ENCODE assay signal across 19 cellular contexts in the genomic region with DNA sequence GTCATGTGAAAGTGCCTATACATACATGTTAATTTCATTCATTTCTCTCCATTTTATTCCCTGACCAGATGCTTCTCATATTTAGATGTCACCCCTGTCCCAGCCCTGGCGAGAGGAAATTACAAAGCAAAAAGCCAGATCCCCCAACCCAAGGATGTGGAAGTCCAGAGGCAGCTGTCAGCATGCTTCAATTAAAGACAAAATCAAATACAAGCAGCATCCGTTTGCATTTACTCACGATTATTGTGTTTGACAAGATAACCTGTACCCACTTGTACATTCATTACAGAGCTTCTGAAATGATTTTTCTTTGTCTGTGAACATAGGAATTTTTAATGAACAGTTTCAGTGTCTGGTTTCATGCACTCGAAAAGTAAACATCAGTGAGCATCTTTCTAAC.
DNase-seq lines count a peak whose midpoint lies in the region; ATAC-seq and TF ChIP-seq lines count a peak whose summit lies in the region.
"Had no signal": no experiment of that assay in that cellular context is flagged by ENCODE, and none has a peak within 500 bp of the region (broad histone marks: within the 10 kb centered on the region; RNA-seq: fewer than 3 reads in every experiment).

No MANE protein-coding gene starts in this region.

- TF ChIP-seq CTCF in BE2C (IDR thresholded peaks at IDR 0.05; ENCODE audit: low read depth, low read length) (no peak), osteocyte (IDR thresholded peaks at IDR 0.05) (no peak)

- ATAC-seq in HG03469 (IDR thresholded peaks at IDR 0.05; ENCODE audit: unreplicated experiment): no peak

- H3K27me3 ChIP-seq in BE2C: no peaks in the 10 kb centered on the region
- H3K27me3 ChIP-seq: MG63 had no signal

- DNase-seq in NCI-H510A treated with DMSO at 0.1 percent for 48 hours (lab: John Stamatoyannopoulos, UW) (peak; percentile 10), NCI-H510A (lab: John Stamatoyannopoulos, UW) (no peak), BE2C (peak; percentile 18), NCI-H146 treated with DMSO at 0.1 percent for 48 hours (lab: John Stamatoyannopoulos, UW; ENCODE audit: unreplicated experiment) (peak; percentile 58), SK-N-DZ (ENCODE audit: low spot score) (peak; percentile 86), osteocyte (ENCODE audit: extremely low spot score, unreplicated experiment) (no peak), Ammon's horn (ENCODE audit: low spot score) (no peak)
- DNase-seq: Calu3, DMS79, HCEC 1CT, IMR-90, Karpas-422, MG63, NCI-H1092 treated with DMSO at 0.1 percent for 48 hours, NCI-H187 treated with DMSO at 0.1 percent for 48 hours, OCI-M1, RPMI8226, T-helper 1 cell had no signal

- no peaks in the 10 kb centered on the region for H3K36me3 Mint-ChIP-seq in osteocyte (ENCODE audit: unreplicated experiment)

- H3K36me3 ChIP-seq in BE2C: no peaks in the 10 kb centered on the region
- H3K36me3 ChIP-seq: MG63 had no signal

- H3K4me3 ChIP-seq in BE2C (ENCODE audit: low read depth, low read length): no peak overlapping the region
- H3K4me3 ChIP-seq: MG63 had no signal

- H3K9me3 Mint-ChIP-seq in osteocyte (ENCODE audit: unreplicated experiment): no peaks in the 10 kb centered on the region

- H3K27ac Mint-ChIP-seq in osteocyte (ENCODE audit: unreplicated experiment): no peak overlapping the region

- no peak overlapping the region for H3K4me3 Mint-ChIP-seq in osteocyte (ENCODE audit: unreplicated experiment)

- peaks cover 6% of the 10 kb centered on the region for H3K4me1 ChIP-seq in BE2C

- peaks cover 42% of the 10 kb centered on the region for H3K4me1 Mint-ChIP-seq in osteocyte (ENCODE audit: unreplicated experiment)

- H3K27me3 Mint-ChIP-seq in osteocyte (ENCODE audit: unreplicated experiment): no peaks in the 10 kb centered on the region

- no peaks in the 10 kb centered on the region for H3K9me3 ChIP-seq in BE2C
- H3K9me3 ChIP-seq: MG63 had no signal

Comparison
In these comparisons a context has a peak if more than half of its experiments do, and no peak if none do; other contexts are left out.
1. DNase-seq: peak in NCI-H510A treated with DMSO at 0.1 percent for 48 hours (single experiment), BE2C (single experiment), NCI-H146 treated with DMSO at 0.1 percent for 48 hours (single experiment) and SK-N-DZ (single experiment); none in NCI-H510A (single experiment), osteocyte (single experiment) and Ammon's horn (single experiment).